Comparison of ENCODE assay signal across 3 cellular contexts in genomic region chr11:43907028-43907966, GRCh38.
A peak's percentile ranks its signal among the peaks of the same experiment; 100 is the strongest.
TF ChIP-seq lines count a peak whose summit lies in the region.

No MANE protein-coding gene starts in this region.

TF ChIP-seq in SK-N-SH, 30 proteins besides CTCF, POLR2A, EP300 and RAD21:
- TF ChIP-seq ZBTB33 (IDR thresholded peaks at IDR 0.05; ENCODE audit: borderline replicate concordance, low read depth) (no peak), GATA2 (CRISPR knock-in tag; IDR thresholded peaks at IDR 0.05) (peak; percentile 31; the same call in 1 of the 2 replicates)

TF ChIP-seq in SK-N-SH treated with all-trans-retinoic acid at 6 μM for 48 hours, 23 proteins besides CTCF, POLR2A, EP300 and RAD21 (continued from another document):
- TF ChIP-seq ZFP30 (CRISPR knock-in tag; IDR thresholded peaks at IDR 0.05) (no peak), ZNF8 (CRISPR knock-in tag; IDR thresholded peaks at IDR 0.05) (no peak), RARB (CRISPR knock-in tag; IDR thresholded peaks at IDR 0.05) (no peak), OSR1 (CRISPR knock-in tag; IDR thresholded peaks at IDR 0.05) (no peak), PATZ1 (CRISPR knock-in tag; IDR thresholded peaks at IDR 0.05; ENCODE audit: borderline replicate concordance) (no peak), ZC3H10 (CRISPR knock-in tag; IDR thresholded peaks at IDR 0.05) (no peak), ESRRG (CRISPR knock-in tag; IDR thresholded peaks at IDR 0.05) (no peak), CSDC2 (CRISPR knock-in tag; IDR thresholded peaks at IDR 0.05) (no peak), TCF4 (CRISPR knock-in tag; IDR thresholded peaks at IDR 0.05; ENCODE audit: borderline replicate concordance) (no peak), PPARA (CRISPR knock-in tag; IDR thresholded peaks at IDR 0.05; ENCODE audit: borderline replicate concordance) (no peak), SNAI2 (CRISPR knock-in tag; IDR thresholded peaks at IDR 0.05) (no peak), TSHZ2 (CRISPR knock-in tag; IDR thresholded peaks at IDR 0.05) (no peak), ZFP3 (CRISPR knock-in tag; IDR thresholded peaks at IDR 0.05) (no peak), GLIS3 (CRISPR knock-in tag; IDR thresholded peaks at IDR 0.05) (no peak), CSRNP3 (CRISPR knock-in tag; IDR thresholded peaks at IDR 0.05) (no peak), ZNF565 (CRISPR knock-in tag; conservative IDR thresholded peaks at IDR 0.05; ENCODE audit: low read depth) (no peak)
TF ChIP-seq in SK-N-SH treated with all-trans-retinoic acid at 6 μM for 48 hours: peak in this region for 0.

TF ChIP-seq in neural cell, 6 proteins besides CTCF, POLR2A, EP300 and RAD21 (continued from another document):
- no peak for TF ChIP-seq REST (IDR thresholded peaks at IDR 0.05; ENCODE audit: borderline replicate concordance)
